11 cellular contexts compared by ENCODE assay signal in the genomic region with DNA sequence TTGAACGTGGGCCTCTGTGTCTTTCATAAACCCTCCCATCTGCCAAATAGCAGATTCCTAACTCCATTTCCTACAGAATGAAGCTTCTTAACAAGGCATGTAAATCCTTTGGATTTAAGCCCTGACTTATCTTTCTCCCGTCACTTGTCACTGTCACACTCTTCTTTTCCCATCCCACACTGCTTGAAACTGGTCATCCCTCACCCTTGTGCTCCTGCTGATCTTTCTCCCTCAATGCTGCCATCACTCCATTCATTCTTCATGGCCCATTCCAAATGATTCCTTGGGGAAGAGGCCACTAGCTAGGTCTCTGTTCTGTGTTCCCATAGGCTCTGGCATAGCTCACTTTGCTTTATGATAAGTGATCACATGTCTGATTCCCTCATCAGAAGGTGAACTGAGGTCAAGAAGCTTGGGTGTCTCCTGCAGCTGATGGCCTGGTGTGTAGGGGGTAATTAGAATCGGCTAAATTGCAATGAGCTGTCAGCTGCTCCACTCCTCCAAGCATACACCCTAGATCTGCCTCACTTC.
DNase-seq lines count a peak whose midpoint lies in the region; FAIRE-seq and TF ChIP-seq lines count a peak whose summit lies in the region.
"Had no signal": no experiment of that assay in that cellular context is flagged by ENCODE, and none has a peak within 500 bp of the region (broad histone marks: within the 10 kb centered on the region; RNA-seq: fewer than 3 reads in every experiment).

No MANE protein-coding gene starts in this region.

- no peak for TF ChIP-seq EP300 in esophagus muscularis mucosa (IDR thresholded peaks at IDR 0.05)

- no peak for TF ChIP-seq CTCF in esophagus muscularis mucosa (IDR thresholded peaks at IDR 0.05)

- H3K9me3 ChIP-seq in esophagus muscularis mucosa: no peaks in the 10 kb centered on the region
- H3K9me3 ChIP-seq in skeletal muscle tissue (ENCODE audit: control insufficient read depth in 3 of 3, low read length in 3 of 3): no peaks in the 10 kb centered on the region
- H3K9me3 ChIP-seq: HAP-1 had no signal

- no peak overlapping the region for H4K5ac ChIP-seq in mesendoderm (ENCODE audit: low read length)

- H3K9ac ChIP-seq in skeletal muscle tissue (ENCODE audit: low read depth in 1 of 3, low read length in 3 of 3): no peak overlapping the region
- no peak overlapping the region for H3K9ac ChIP-seq in mesendoderm (ENCODE audit: low read length)

- H2BK5ac ChIP-seq in mesendoderm (ENCODE audit: low read length): no peak overlapping the region

- H3K36me3 ChIP-seq in esophagus muscularis mucosa (peaks cover 0 to 47% (median 1%) of the 10 kb centered on the region in 4 donors), skeletal muscle tissue (ENCODE audit: control insufficient read depth in 3 of 3, insufficient read depth in 3 of 3, low read length in 3 of 3) (peaks cover 0 to 4% (median 0%) of the 10 kb centered on the region in 3 donors), mesendoderm (ENCODE audit: control insufficient read depth, insufficient read depth, low read length) (no peaks in the 10 kb centered on the region)
- H3K36me3 ChIP-seq: HAP-1 had no signal

- H3K4me3 ChIP-seq in esophagus muscularis mucosa (no peak overlapping the region), skeletal muscle tissue (ENCODE audit: low read length in 3 of 3) (no peak overlapping the region), mesendoderm (ENCODE audit: low read length) (no peak overlapping the region)
- H3K4me3 ChIP-seq: HAP-1 had no signal

- no peak overlapping the region for H3K56ac ChIP-seq in mesendoderm (ENCODE audit: low read length)

- H3K27ac ChIP-seq in esophagus muscularis mucosa (replicated peaks in 1 of 4) (peak overlapping the region; percentile 72 to 83 (median 78)), skeletal muscle tissue (ENCODE audit: low read depth, low read length) (peak overlapping the region; percentile 71), mesendoderm (ENCODE audit: low read depth, low read length) (no peak overlapping the region)

- no peaks in the 10 kb centered on the region for H3K79me2 ChIP-seq in mesendoderm (ENCODE audit: control insufficient read depth, insufficient read depth, low read length)

- H2AK5ac ChIP-seq in mesendoderm (ENCODE audit: low read length): no peak overlapping the region

- TF ChIP-seq POLR2A in esophagus muscularis mucosa (IDR thresholded peaks at IDR 0.05; ENCODE audit: low read depth): no peak

- peaks cover 64 to 82% (median 79%) of the 10 kb centered on the region in 4 donors for H3K4me1 ChIP-seq in esophagus muscularis mucosa
- peaks cover 25 to 43% (median 41%) of the 10 kb centered on the region in 3 donors for H3K4me1 ChIP-seq in skeletal muscle tissue (ENCODE audit: control insufficient read depth in 3 of 3, insufficient read depth in 3 of 3, low read length in 3 of 3)
- no peaks in the 10 kb centered on the region for H3K4me1 ChIP-seq in mesendoderm (ENCODE audit: control insufficient read depth, low read depth, low read length)

- H3K4me2 ChIP-seq in mesendoderm (ENCODE audit: low read length): no peak overlapping the region

- no peaks in the 10 kb centered on the region for H3K27me3 ChIP-seq in esophagus muscularis mucosa
- H3K27me3 ChIP-seq in skeletal muscle tissue (ENCODE audit: control insufficient read depth in 3 of 3, insufficient read depth in 3 of 3, low read length in 3 of 3): no peaks in the 10 kb centered on the region
- H3K27me3 ChIP-seq in mesendoderm (ENCODE audit: insufficient read depth, low read length, poor library complexity): no peaks in the 10 kb centered on the region

- H4K8ac ChIP-seq in mesendoderm (ENCODE audit: low read depth, low read length): no peak overlapping the region

- H2BK120ac ChIP-seq in mesendoderm (ENCODE audit: low read depth, low read length): no peak overlapping the region

- WGBS in esophagus muscularis mucosa: 78% methylated on average over 3 of the region's 3 CpGs
- WGBS in mesendoderm (ENCODE audit: extremely low coverage, insufficient coverage, low lambda C conversion rate): no CpG with 5 or more reads among the region's 3 CpGs

- intact Hi-C loops in esophagus muscularis mucosa (cut with DNase I): no loop called here

- H3K23ac ChIP-seq in mesendoderm (ENCODE audit: low read length): no peak overlapping the region

- no peak overlapping the region for H3K4ac ChIP-seq in mesendoderm (ENCODE audit: low read depth, low read length)

- H2BK15ac ChIP-seq in mesendoderm (replicated peaks; ENCODE audit: low read depth): no peak overlapping the region

- no peak for FAIRE-seq in frontal cortex (lab: Jason Lieb, UNC)
- FAIRE-seq: bronchial epithelial cell had no signal

- H3K79me1 ChIP-seq in mesendoderm (ENCODE audit: low read length): no peaks in the 10 kb centered on the region

- DNase-seq in DMS 273 treated with DMSO at 0.1 percent for 48 hours (lab: John Stamatoyannopoulos, UW) (peak; percentile 15), NCI-H2227 treated with DMSO at 0.1 percent for 48 hours (lab: John Stamatoyannopoulos, UW) (peak; percentile 76), esophagus muscularis mucosa (ENCODE audit: extremely low spot score) (no peak), frontal cortex (ENCODE audit: low spot score in 2 of 2) (no peak), occipital lobe (lab: John Stamatoyannopoulos, UW) (no peak), mesendoderm (no peak)
- DNase-seq: NCI-H1930, substantia nigra had no signal

- H3K18ac ChIP-seq in mesendoderm (ENCODE audit: low read length): no peak overlapping the region

Comparison
In these comparisons a context has a peak if more than half of its experiments do, and no peak if none do; other contexts are left out.
1. DNase-seq: peak in DMS 273 treated with DMSO at 0.1 percent for 48 hours (single experiment) and NCI-H2227 treated with DMSO at 0.1 percent for 48 hours (single experiment); none in esophagus muscularis mucosa (single experiment), frontal cortex (0 of 2), occipital lobe (single experiment) and mesendoderm (single experiment).